ENCODE assay signal across 16 cellular contexts in genomic region chr6:36169023-36170007, GRCh38. TPM values are rescaled to one million over a fixed set of nuclear protein-coding genes. Genes with fewer than 3 reads are reported as not detected.
A peak's percentile ranks its signal among the peaks of the same experiment; 100 is the strongest.
DNase-seq lines count a peak whose midpoint lies in the region; ATAC-seq and TF ChIP-seq lines count a peak whose summit lies in the region.
"Had no signal": no experiment of that assay in that cellular context is flagged by ENCODE, and none has a peak within 500 bp of the region (broad histone marks: within the 10 kb centered on the region; RNA-seq: fewer than 3 reads in every experiment).

No MANE protein-coding gene starts in this region.

- CTCF ChIA-PET in naive thymus-derived CD4-positive, alpha-beta T cell (lab: Charles Lee) = no interaction called here

- peaks cover 29% of the 10 kb centered on the region for H3K4me1 Mint-ChIP-seq in T-helper 2 cell treated with Interferon-gamma antibody and Interleukin-4, amounts not matched to agents 5 μg/mL and 100 μg/mL, for 36 hours (ENCODE audit: low read depth)
- H3K4me1 Mint-ChIP-seq in naive thymus-derived CD4-positive, alpha-beta T cell = peaks cover 7 to 30% (median 10%) of the 10 kb centered on the region in 7 donors

- H3K79me2 ChIP-seq in DND-41 (ENCODE audit: insufficient read depth, low read length) = no peaks in the 10 kb centered on the region
- H3K79me2 ChIP-seq: parathyroid adenoma had no signal

- H3K9ac ChIP-seq in DND-41 (ENCODE audit: low read depth, low read length) = no peak overlapping the region
- H3K9ac ChIP-seq: parathyroid adenoma had no signal

- intact Hi-C loops in naive thymus-derived CD4-positive, alpha-beta T cell (cut with micrococcal nuclease) = no loop called here
- intact Hi-C loops in heart left ventricle (cut with DNase I) = no loop called here

- H3K4me3 Mint-ChIP-seq in T-helper 2 cell treated with Interferon-gamma antibody and Interleukin-4, amounts not matched to agents 5 μg/mL and 100 μg/mL, for 36 hours = peak overlapping the region; percentile 65
- H3K4me3 Mint-ChIP-seq in naive thymus-derived CD4-positive, alpha-beta T cell = peak overlapping the region in 1 of 10 donors; percentile 42

- H3K27ac ChIP-seq in DND-41 (ENCODE audit: low read length) = no peak overlapping the region
- no peak overlapping the region for H3K27ac ChIP-seq in naive thymus-derived CD4-positive, alpha-beta T cell (ENCODE audit: low read depth, low read length)
- H3K27ac ChIP-seq in heart left ventricle = no peak overlapping the region
- H3K27ac ChIP-seq: brain microvascular endothelial cell, parathyroid adenoma had no signal

- TF ChIP-seq CTCF in DND-41 (IDR thresholded peaks at IDR 0.05; ENCODE audit: borderline replicate concordance, extremely low read depth, low read length, poor library complexity, severe bottlenecking) (no peak), heart left ventricle (IDR thresholded peaks at IDR 0.05) (no peak)

- H3K27ac Mint-ChIP-seq in T-helper 2 cell treated with Interferon-gamma antibody and Interleukin-4, amounts not matched to agents 5 μg/mL and 100 μg/mL, for 36 hours = peak overlapping the region; percentile 85
- H3K27ac Mint-ChIP-seq in naive thymus-derived CD4-positive, alpha-beta T cell = peak overlapping the region in 5 of 9 donors; percentile 4 to 88 (median 48)

- 0 out of 2 replicates have a peak overlapping the region, but pooled peaks have one; percentile 6 for H2AFZ ChIP-seq in DND-41 (ENCODE audit: low read depth, low read length)
- H2AFZ ChIP-seq: parathyroid adenoma had no signal

- no peak overlapping the region for H3K4me2 ChIP-seq in DND-41 (ENCODE audit: insufficient read depth, low read length)

- POLR2A ChIA-PET in naive thymus-derived CD4-positive, alpha-beta T cell (lab: Charles Lee) = no interaction called here

- H3K36me3 Mint-ChIP-seq in T-helper 2 cell treated with Interferon-gamma antibody and Interleukin-4, amounts not matched to agents 5 μg/mL and 100 μg/mL, for 36 hours (ENCODE audit: low read depth) = peaks cover 3% of the 10 kb centered on the region
- H3K36me3 Mint-ChIP-seq in naive thymus-derived CD4-positive, alpha-beta T cell = peaks cover 0 to 38% (median 18%) of the 10 kb centered on the region in 5 donors

- no peaks in the 10 kb centered on the region for H4K20me1 ChIP-seq in DND-41 (ENCODE audit: insufficient read depth, low read length)

- no peak for DNase-seq in DND-41
- DNase-seq in T-helper 2 cell treated with Interferon-gamma antibody and Interleukin-4, amounts not matched to agents 5 μg/mL and 100 μg/mL, for 36 hours (ENCODE audit: low spot score) = no peak
- peak in 1 of 9 donors; percentile 22 for DNase-seq in naive thymus-derived CD4-positive, alpha-beta T cell
- DNase-seq in OCI-M2 (lab: John Stamatoyannopoulos, UW; ENCODE audit: unreplicated experiment) = no peak
- DNase-seq in heart left ventricle = no peak
- DNase-seq: brain microvascular endothelial cell, C1 segment of cervical spinal cord, DMS79 treated with DMSO at 0.1 percent for 48 hours, hippocampal formation, NCI-H2029 treated with DMSO at 0.1 percent for 48 hours, RPMI8226, small intestine, SW 1271 had no signal

- WGBS in heart left ventricle, 4 donors = 91 to 97% (median 94%) methylated on average over 2 of the region's 2 CpGs

- H3K9me3 ChIP-seq in DND-41 (ENCODE audit: insufficient read depth, low read length, severe bottlenecking) = no peaks in the 10 kb centered on the region
- no peaks in the 10 kb centered on the region for H3K9me3 ChIP-seq in naive thymus-derived CD4-positive, alpha-beta T cell (ENCODE audit: control insufficient read depth in 2 of 3, low read length in 3 of 3)
- peaks cover 0 to 2% (median 0%) of the 10 kb centered on the region in 12 donors for H3K9me3 ChIP-seq in heart left ventricle

- H3K4me3 ChIP-seq in DND-41 (ENCODE audit: low read depth in 1 of 2, low read length in 2 of 2) = no peak overlapping the region
- H3K4me3 ChIP-seq in naive thymus-derived CD4-positive, alpha-beta T cell (ENCODE audit: low read length) = no peak overlapping the region
- no peak overlapping the region for H3K4me3 ChIP-seq in heart left ventricle

- H3K9me3 Mint-ChIP-seq in T-helper 2 cell treated with Interferon-gamma antibody and Interleukin-4, amounts not matched to agents 5 μg/mL and 100 μg/mL, for 36 hours = peaks cover 4% of the 10 kb centered on the region
- H3K9me3 Mint-ChIP-seq in naive thymus-derived CD4-positive, alpha-beta T cell = peaks cover 0 to 10% (median 2%) of the 10 kb centered on the region in 11 donors

- H3K27me3 ChIP-seq in DND-41 (ENCODE audit: insufficient read depth, low read length, poor library complexity) (no peaks in the 10 kb centered on the region), heart left ventricle (no peaks in the 10 kb centered on the region)
- no peaks in the 10 kb centered on the region for H3K27me3 ChIP-seq in naive thymus-derived CD4-positive, alpha-beta T cell (ENCODE audit: control insufficient read depth in 2 of 2, insufficient read depth in 2 of 2, low read length in 2 of 2)
- H3K27me3 ChIP-seq: brain microvascular endothelial cell had no signal

- peak; percentile 29; the same call in 1 of the 3 replicates for ATAC-seq in DND-41 (ENCODE audit: insufficient read depth, low read depth)
- ATAC-seq in GM18498 (IDR thresholded peaks at IDR 0.05; ENCODE audit: unreplicated experiment) = peak; percentile 52
- no peak for ATAC-seq in naive thymus-derived CD4-positive, alpha-beta T cell
- no peak for ATAC-seq in GM19397 (IDR thresholded peaks at IDR 0.05; ENCODE audit: unreplicated experiment)
- ATAC-seq in heart left ventricle = no peak

- no peaks in the 10 kb centered on the region for H3K36me3 ChIP-seq in DND-41 (ENCODE audit: insufficient read depth, low read length)
- no peaks in the 10 kb centered on the region for H3K36me3 ChIP-seq in naive thymus-derived CD4-positive, alpha-beta T cell (ENCODE audit: control insufficient read depth in 2 of 3, insufficient read depth in 3 of 3, low read length in 3 of 3)
- H3K36me3 ChIP-seq in heart left ventricle = no peaks in the 10 kb centered on the region
- H3K36me3 ChIP-seq: brain microvascular endothelial cell had no signal

- H3K27me3 Mint-ChIP-seq in T-helper 2 cell treated with Interferon-gamma antibody and Interleukin-4, amounts not matched to agents 5 μg/mL and 100 μg/mL, for 36 hours (ENCODE audit: low read depth) = no peaks in the 10 kb centered on the region
- H3K27me3 Mint-ChIP-seq in naive thymus-derived CD4-positive, alpha-beta T cell = peaks cover 0 to 2% (median 0%) of the 10 kb centered on the region in 5 donors

- no peak for TF ChIP-seq POLR2A in heart left ventricle (IDR thresholded peaks at IDR 0.05)

- H3K4me1 ChIP-seq in DND-41 (ENCODE audit: insufficient read depth, low read length) = no peaks in the 10 kb centered on the region
- no peaks in the 10 kb centered on the region for H3K4me1 ChIP-seq in naive thymus-derived CD4-positive, alpha-beta T cell (ENCODE audit: control insufficient read depth in 2 of 2, insufficient read depth in 2 of 2, low read length in 2 of 2)
- peaks cover 0 to 10% (median 0%) of the 10 kb centered on the region in 12 donors for H3K4me1 ChIP-seq in heart left ventricle
- H3K4me1 ChIP-seq: parathyroid adenoma had no signal

RNA-seq across cellular contexts. Expression of gene BRPF3, which starts 27.2 kb away (rescaled TPM):
- total RNA-seq in naive thymus-derived CD4-positive, alpha-beta T cell = 10 to 100 TPM; 27.5 to 40.0 (median 35.2) TPM
- 1 to 10 TPM; 5.1 to 9.0 TPM for polyA plus RNA-seq in naive thymus-derived CD4-positive, alpha-beta T cell
- total RNA-seq in heart left ventricle = 10 to 100 TPM; 12.5 to 29.1 (median 17.6) TPM
- polyA plus RNA-seq in heart left ventricle = 10 to 100 TPM in 1 of 2 donors, 1 to 10 TPM in 1; 8.2 to 21.3 TPM

RNA-seq across cellular contexts. Expression of gene MAPK13, which starts 39.0 kb away (rescaled TPM):
- total RNA-seq in naive thymus-derived CD4-positive, alpha-beta T cell = 10 to 100 TPM; 27.0 to 53.1 (median 33.7) TPM
- polyA plus RNA-seq in naive thymus-derived CD4-positive, alpha-beta T cell = 10 to 100 TPM; 34.2 to 51.4 TPM
- 10 to 100 TPM in 1 of 9 donors, 1 to 10 TPM in 2, under 1 TPM in 6; 0.24 to 16.8 (median 0.56) TPM for total RNA-seq in heart left ventricle
- polyA plus RNA-seq in heart left ventricle = 1 to 10 TPM in 1 of 2 donors, under 1 TPM in 1; 0.53 to 1.5 TPM

Comparison
In these comparisons a context has a peak if more than half of its experiments do, and no peak if none do; other contexts are left out.
1. ATAC-seq: peak in DND-41 (single experiment) and GM18498 (single experiment); none in naive thymus-derived CD4-positive, alpha-beta T cell (single experiment), GM19397 (single experiment) and heart left ventricle (0 of 4).